Comparison of ENCODE assay signal across 9 cellular contexts in genomic region chr16:68065716-68066305, GRCh38. TPM values are rescaled to one million over a fixed set of nuclear protein-coding genes. Genes with fewer than 3 reads are reported as not detected.
A peak's percentile ranks its signal among the peaks of the same experiment; 100 is the strongest.
DNase-seq lines count a peak whose midpoint lies in the region; ATAC-seq and TF ChIP-seq lines count a peak whose summit lies in the region.
"Had no signal": no experiment of that assay in that cellular context is flagged by ENCODE, and none has a peak within 500 bp of the region (broad histone marks: within the 10 kb centered on the region; RNA-seq: fewer than 3 reads in every experiment).

No MANE protein-coding gene starts in this region.

- H3K27me3 ChIP-seq in uterus = no peaks in the 10 kb centered on the region

- intact Hi-C loops in Right ventricle myocardium superior (cut with DNase I) = no loop called here
- intact Hi-C loops in Right ventricle myocardium inferior (cut with DNase I) = no loop called here
- intact Hi-C loops in uterus (cut with DNase I; ENCODE audit: low total_unique reads) = no loop called here

- H3K4me1 ChIP-seq in uterus = no peaks in the 10 kb centered on the region

- no peak overlapping the region for H3K4me3 ChIP-seq in uterus

- DNase-seq in Right ventricle myocardium superior (no peak), Right ventricle myocardium inferior (ENCODE audit: missing footprints) (no peak), dermis blood vessel endothelial cell (peak; percentile 68), myocyte (ENCODE audit: low read depth) (peak; percentile 61), uterus (no peak), middle frontal gyrus (ENCODE audit: extremely low spot score, low spot score) (no peak)
- DNase-seq: NCI-H524 treated with DMSO at 0.1 percent for 48 hours had no signal

- H3K9me3 ChIP-seq in uterus = no peaks in the 10 kb centered on the region

- H3K36me3 ChIP-seq in uterus = no peaks in the 10 kb centered on the region

- ATAC-seq in Right ventricle myocardium superior (ENCODE audit: poor library complexity) = peak; percentile 18
- no peak for ATAC-seq in Right ventricle myocardium inferior
- no peak for ATAC-seq in GM18517 (IDR thresholded peaks at IDR 0.05; ENCODE audit: unreplicated experiment)
- ATAC-seq in HG03095 (IDR thresholded peaks at IDR 0.05; ENCODE audit: unreplicated experiment) = no peak

- no peak for TF ChIP-seq POLR2A in uterus (IDR thresholded peaks at IDR 0.05)

- TF ChIP-seq CTCF in uterus (IDR thresholded peaks at IDR 0.05) = no peak

- peak overlapping the region; percentile 49 to 67 for H3K27ac ChIP-seq in uterus

RNA-seq across cellular contexts. Expression of gene NFATC3, which starts 19.4 kb away (rescaled TPM):
- total RNA-seq in Right ventricle myocardium superior = 24.4 TPM
- total RNA-seq in Right ventricle myocardium inferior = 23.7 TPM
- 14.1 and 31.6 TPM in 2 replicates for total RNA-seq in dermis blood vessel endothelial cell
- total RNA-seq in myocyte = 36.7 and 40.8 TPM in 2 replicates
- 11.1 TPM for polyA plus RNA-seq in myocyte (2012)
- 10 to 100 TPM; 22.6 to 74.0 (median 48.4) TPM for total RNA-seq in uterus

RNA-seq across cellular contexts. Expression of gene DUS2, which starts 42.7 kb away (rescaled TPM):
- 5.7 TPM for total RNA-seq in Right ventricle myocardium superior
- total RNA-seq in Right ventricle myocardium inferior = 7.0 TPM
- total RNA-seq in dermis blood vessel endothelial cell = 26.4 and 34.9 TPM in 2 replicates
- total RNA-seq in myocyte = 20.7 and 20.8 TPM in 2 replicates
- polyA plus RNA-seq in myocyte (2012) = 11.6 TPM
- total RNA-seq in uterus = 10 to 100 TPM in 1 of 4 donors, 1 to 10 TPM in 3; 2.0 to 18.4 (median 5.6) TPM

RNA-seq across cellular contexts. Expression of gene DDX28, which starts 42.8 kb away (rescaled TPM):
- total RNA-seq in Right ventricle myocardium superior (7.2 TPM), Right ventricle myocardium inferior (7.5 TPM), dermis blood vessel endothelial cell (15.1 and 19.5 TPM in 2 replicates), myocyte (11.1 and 14.1 TPM in 2 replicates), uterus (10 to 100 TPM in 2 of 4 donors, 1 to 10 TPM in 2; 2.9 to 14.1 (median 11.8) TPM)
- polyA plus RNA-seq in myocyte (2012) = 8.3 TPM

RNA-seq across cellular contexts. Expression of gene DPEP2NB, which starts 50.1 kb away (rescaled TPM):
- not detected for total RNA-seq in Right ventricle myocardium superior
- not detected for total RNA-seq in Right ventricle myocardium inferior
- not detected in 2 replicates for total RNA-seq in dermis blood vessel endothelial cell
- total RNA-seq in myocyte = not detected in 2 replicates
- polyA plus RNA-seq in myocyte (2012) = not detected
- not detected for total RNA-seq in uterus

Comparison
In these comparisons a context has a peak if more than half of its experiments do, and no peak if none do; other contexts are left out.
1. DNase-seq: peak in dermis blood vessel endothelial cell (single experiment) and myocyte (single experiment); none in Right ventricle myocardium superior (single experiment), Right ventricle myocardium inferior (single experiment), uterus (0 of 2) and middle frontal gyrus (single experiment).